In the genomic region with DNA sequence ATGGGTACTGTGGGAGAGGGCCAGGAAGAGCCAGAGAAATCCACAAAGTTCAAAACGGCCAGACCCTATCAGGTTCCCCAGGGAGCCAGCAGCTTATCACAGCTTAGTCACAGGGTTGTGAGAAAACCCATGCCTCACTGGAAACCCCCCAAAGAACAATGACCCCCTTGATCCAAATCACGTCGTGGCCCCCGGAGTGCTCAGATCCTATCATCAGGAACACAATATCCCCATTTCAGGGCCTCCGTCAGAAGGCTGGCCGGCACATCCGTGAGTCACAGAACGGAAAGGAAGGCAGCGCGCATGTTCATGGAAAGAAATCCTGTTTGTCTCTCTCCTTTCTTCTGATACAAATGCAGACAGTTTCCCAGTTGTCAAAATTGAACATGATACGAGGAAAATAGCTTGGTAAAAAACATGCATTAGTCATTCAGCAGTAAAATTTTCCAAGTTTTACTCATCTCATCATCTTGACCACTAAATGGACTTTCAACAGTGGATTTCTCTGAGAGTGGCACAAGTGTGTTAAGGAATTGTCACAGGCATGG, we compare ENCODE assay signal across 9 cellular contexts.
DNase-seq lines count a peak whose midpoint lies in the region; ATAC-seq and TF ChIP-seq lines count a peak whose summit lies in the region.
"Had no signal": no experiment of that assay in that cellular context is flagged by ENCODE, and none has a peak within 500 bp of the region (broad histone marks: within the 10 kb centered on the region; RNA-seq: fewer than 3 reads in every experiment).

No MANE protein-coding gene starts in this region.

- no peak overlapping the region for H3K23ac ChIP-seq in H9 (ENCODE audit: insufficient read length, low read depth, low read length)

- peaks cover 0 to 6% of the 10 kb centered on the region in 2 experiments; a peak in 2 of 5 replicates for H3K9me3 Mint-ChIP-seq in H9
- H3K9me3 Mint-ChIP-seq: central memory CD8-positive, alpha-beta T cell had no signal

- H3K4me1 ChIP-seq in right cardiac atrium (ENCODE audit: control insufficient read depth, insufficient read depth, low read length) (peaks cover 4% of the 10 kb centered on the region), skeletal muscle satellite cell (ENCODE audit: control insufficient read depth, insufficient read depth, low read length) (peaks cover 24% of the 10 kb centered on the region), H9 (ENCODE audit: insufficient read depth, low read length) (no peaks in the 10 kb centered on the region)

- peaks cover 0 to 3% of the 10 kb centered on the region in 2 experiments; a peak in 2 of 4 replicates for H3K4me1 Mint-ChIP-seq in H9
- H3K4me1 Mint-ChIP-seq: central memory CD8-positive, alpha-beta T cell had no signal

- no peak overlapping the region for H2BK5ac ChIP-seq in H9 (ENCODE audit: insufficient read length, low read length)

- peaks cover 2% of the 10 kb centered on the region; the same call in 1 of the 2 replicates for H3K27me3 Mint-ChIP-seq in H9 (ENCODE audit: low read depth)

- no peak overlapping the region for H4K8ac ChIP-seq in H9 (replicated peaks; ENCODE audit: insufficient read length, low read depth, low read length)

- no peak overlapping the region for H3K14ac ChIP-seq in H9 (ENCODE audit: insufficient read depth, low read length)

- no peak overlapping the region for H2AK5ac ChIP-seq in H9 (ENCODE audit: insufficient read length, low read length)

- H3K4me2 ChIP-seq in skeletal muscle satellite cell (ENCODE audit: low read length) (peak overlapping the region; percentile 59), H9 (ENCODE audit: insufficient read depth, insufficient read length, low read length) (no peak overlapping the region)

- intact Hi-C loops in right cardiac atrium (cut with DNase I): loop anchor here in 1 of 4 donors (10.0 kb wide), 1 partner anchor 123 kb away; a partner anchor contains a TSS

- H2AFZ ChIP-seq in H9 (ENCODE audit: low read length): no peak overlapping the region

- DNase-seq in GM04503 (ENCODE audit: low read depth) (peak; percentile 93), astrocyte of the cerebellum (ENCODE audit: low read depth) (peak; percentile 70), right cardiac atrium (peak; percentile 84 to 93 (median 91)), H9 (no peak)

- H3K4me3 ChIP-seq in astrocyte of the cerebellum (ENCODE audit: low read depth, low read length): no peak overlapping the region
- H3K4me3 ChIP-seq in right cardiac atrium (ENCODE audit: low read length): no peak overlapping the region
- peak overlapping the region; percentile 7 for H3K4me3 ChIP-seq in skeletal muscle satellite cell (ENCODE audit: low read length)

- H3K36me3 ChIP-seq in skeletal muscle satellite cell (ENCODE audit: insufficient read depth, low read length): no peaks in the 10 kb centered on the region

- H3K9ac ChIP-seq in skeletal muscle satellite cell (ENCODE audit: low read depth, low read length): peak overlapping the region; percentile 78
- no peak overlapping the region for H3K9ac ChIP-seq in H9 (ENCODE audit: extremely low read depth, insufficient read length, low read length)

- H3K79me2 ChIP-seq in H9 (ENCODE audit: insufficient read depth, low read length): no peaks in the 10 kb centered on the region

- 19% methylated on average over 11 of the region's 11 CpGs for WGBS in right cardiac atrium
- no CpG with 5 or more reads among the region's 11 CpGs for WGBS in H9 (ENCODE audit: extremely low coverage, insufficient read length, low lambda C conversion rate)

- H2BK120ac ChIP-seq in H9 (ENCODE audit: low read depth, low read length, poor library complexity, severe bottlenecking): no peak overlapping the region

- ATAC-seq in right cardiac atrium: peak; percentile 86 to 91
- no peak for ATAC-seq in GM18909 (IDR thresholded peaks at IDR 0.05; ENCODE audit: poor library complexity, unreplicated experiment)
- no peak for ATAC-seq in HG03159 (IDR thresholded peaks at IDR 0.05; ENCODE audit: unreplicated experiment)
- no peak for ATAC-seq in GM21447 (IDR thresholded peaks at IDR 0.05; ENCODE audit: unreplicated experiment)

- no peak overlapping the region; a peak in 1 of 7 replicates for H3K27ac Mint-ChIP-seq in H9

- H3K23me2 ChIP-seq in H9 (ENCODE audit: insufficient read length, low read depth, low read length, poor library complexity, severe bottlenecking): no peaks in the 10 kb centered on the region

- H3K36me3 Mint-ChIP-seq in H9 (ENCODE audit: insufficient read depth in 1 of 3, low read depth in 3 of 3): no peaks in the 10 kb centered on the region; a peak in 2 of 7 replicates

- no peaks in the 10 kb centered on the region for H3K27me3 ChIP-seq in right cardiac atrium (ENCODE audit: control insufficient read depth, insufficient read depth)
- H3K27me3 ChIP-seq in skeletal muscle satellite cell (ENCODE audit: control insufficient read depth, insufficient read depth, low read length): no peaks in the 10 kb centered on the region
- H3K27me3 ChIP-seq in H9 (ENCODE audit: insufficient read depth, low read length): no peaks in the 10 kb centered on the region

- H3K4ac ChIP-seq in H9 (ENCODE audit: low read depth, low read length): no peak overlapping the region

- no peak overlapping the region for H2BK20ac ChIP-seq in H9 (ENCODE audit: low read depth, low read length, poor library complexity, severe bottlenecking)

- no peak overlapping the region for H2BK12ac ChIP-seq in H9 (ENCODE audit: insufficient read length, low read depth, low read length)

- no peak for TF ChIP-seq CTCF in astrocyte of the cerebellum (IDR thresholded peaks at IDR 0.05; ENCODE audit: low read depth, low read length, missing control alignments)
- no peak for TF ChIP-seq CTCF in H9 (conservative IDR thresholded peaks at IDR 0.05)

- H4K91ac ChIP-seq in H9 (ENCODE audit: insufficient read length, low read depth, low read length): no peak overlapping the region

- H2BK15ac ChIP-seq in H9 (ENCODE audit: low read depth, low read length): no peak overlapping the region

- H3T11ph ChIP-seq in H9 (ENCODE audit: low read length): no peak overlapping the region

- no peak overlapping the region for H4K5ac ChIP-seq in H9 (ENCODE audit: insufficient read length, low read depth, low read length)

- H3K9me3 ChIP-seq in right cardiac atrium (ENCODE audit: control insufficient read depth, low read length) (no peaks in the 10 kb centered on the region), skeletal muscle satellite cell (replicated peaks; ENCODE audit: low read length) (no peaks in the 10 kb centered on the region), H9 (ENCODE audit: control insufficient read depth, low read depth, low read length) (no peaks in the 10 kb centered on the region)

- H3K27ac ChIP-seq in right cardiac atrium (ENCODE audit: low read length) (peak overlapping the region; percentile 92), H9 (ENCODE audit: insufficient read length, low read depth, low read length) (no peak overlapping the region)

- H3K56ac ChIP-seq in H9 (ENCODE audit: insufficient read length, low read depth, low read length): no peak overlapping the region

- H3K79me1 ChIP-seq in H9 (ENCODE audit: insufficient read depth, low read depth, low read length, poor library complexity, severe bottlenecking): no peaks in the 10 kb centered on the region

- no peaks in the 10 kb centered on the region for H4K20me1 ChIP-seq in H9 (ENCODE audit: control insufficient read depth, insufficient read depth, insufficient read length)

- in situ Hi-C loops in astrocyte of the cerebellum (cut with HindIII; ENCODE audit: low sequenced_read_pairs): no loop called here

- no peak overlapping the region for H3K18ac ChIP-seq in H9 (ENCODE audit: insufficient read length, low read depth, low read length)

- H3K4me3 Mint-ChIP-seq in H9: no peak overlapping the region
- H3K4me3 Mint-ChIP-seq: central memory CD8-positive, alpha-beta T cell had no signal

Comparison
In these comparisons a context has a peak if more than half of its experiments do, and no peak if none do; other contexts are left out.
1. ATAC-seq: peak in right cardiac atrium (2 of 2); none in GM18909 (single experiment), HG03159 (single experiment) and GM21447 (single experiment).